Comparison of ENCODE assay signal across 1 cellular context in the genomic region with DNA sequence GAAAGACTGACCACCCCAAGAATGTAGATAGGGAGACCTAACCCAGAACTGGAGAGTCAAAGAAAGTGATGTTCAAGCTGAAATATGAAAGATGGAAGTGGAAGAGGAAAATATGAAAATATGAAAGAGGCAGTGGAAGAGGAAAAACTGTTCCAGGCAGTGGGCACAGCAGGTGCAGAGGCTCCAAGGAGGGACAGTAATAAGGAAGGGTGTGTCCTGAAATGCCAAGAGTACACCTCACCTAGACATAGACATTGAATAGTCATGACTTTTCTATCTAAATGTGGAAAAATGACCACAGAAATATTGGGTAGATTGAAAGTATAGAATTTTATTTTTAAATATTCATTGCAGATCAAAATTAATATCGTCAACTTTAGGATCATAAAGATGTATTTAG.
TF ChIP-seq lines count a peak whose summit lies in the region.

No MANE protein-coding gene starts in this region.

TF ChIP-seq in IMR-90, 13 proteins besides CTCF, POLR2A, EP300 and RAD21 (continued from another document):
- TF ChIP-seq MAZ (IDR thresholded peaks at IDR 0.05; ENCODE audit: borderline replicate concordance, low read depth, low read length): no peak
